In genomic region chr6:159025224-159025623, GRCh38 we compare ENCODE assay signal across 7 cellular contexts. TPM values are rescaled to one million over a fixed set of nuclear protein-coding genes. Genes with fewer than 3 reads are reported as not detected.
"Had no signal": no experiment of that assay in that cellular context is flagged by ENCODE, and none has a peak within 500 bp of the region (broad histone marks: within the 10 kb centered on the region; RNA-seq: fewer than 3 reads in every experiment).

No MANE protein-coding gene starts in this region.

RNA-seq across cellular contexts. Expression of gene TAGAP, which starts 19.6 kb away (rescaled TPM):
- total RNA-seq: GM23248, GM23338, H1, H4, H7, H9, HFFc6 had no signal
- polyA plus RNA-seq: GM23248, GM23338, H1 had no signal
